In genomic region chrX:110125435-110125834, GRCh38 we compare ENCODE assay signal across 11 cellular contexts.
A peak's percentile ranks its signal among the peaks of the same experiment; 100 is the strongest.
DNase-seq lines count a peak whose midpoint lies in the region; ATAC-seq, FAIRE-seq and TF ChIP-seq lines count a peak whose summit lies in the region.
"Had no signal": no experiment of that assay in that cellular context is flagged by ENCODE, and none has a peak within 500 bp of the region (broad histone marks: within the 10 kb centered on the region; RNA-seq: fewer than 3 reads in every experiment).

No MANE protein-coding gene starts in this region.

- H3K4me3 ChIP-seq in NT2/D1 (ENCODE audit: insufficient read length, low read depth) (no peak overlapping the region), fibroblast of pulmonary artery (replicated peaks; ENCODE audit: low read depth, low read length) (no peak overlapping the region), gastrocnemius medialis (no peak overlapping the region)
- H3K4me3 ChIP-seq: Peyer's patch had no signal

- H3K27ac Mint-ChIP-seq in stimulated activated naive B cell treated with anti-CD40 and anti-IgM and Interleukin-4, amounts not matched to agents 10 μg/mL and 1 μg/mL and 100 μg/mL, for 72 hours: no peak overlapping the region

- no peak for FAIRE-seq in urothelium cell line (lab: Jason Lieb, UNC)

- no peaks in the 10 kb centered on the region for H3K27me3 ChIP-seq in NT2/D1 (ENCODE audit: insufficient read depth, insufficient read length)
- no peaks in the 10 kb centered on the region for H3K27me3 ChIP-seq in gastrocnemius medialis
- H3K27me3 ChIP-seq: Peyer's patch had no signal

- intact Hi-C loops in gastrocnemius medialis (cut with DNase I; ENCODE audit: low total_unique reads): loop anchor here (5.0 kb wide), 1 partner anchor 123 kb away; the partner anchor contains the start of gene TMEM164

- H3K9me3 ChIP-seq in NT2/D1 (ENCODE audit: insufficient read depth, low read length): no peaks in the 10 kb centered on the region
- H3K9me3 ChIP-seq in gastrocnemius medialis: no peaks in the 10 kb centered on the region
- H3K9me3 ChIP-seq: Peyer's patch had no signal

- TF ChIP-seq POLR2A in gastrocnemius medialis (IDR thresholded peaks at IDR 0.05): no peak

- H3K4me1 Mint-ChIP-seq in stimulated activated naive B cell treated with anti-CD40 and anti-IgM and Interleukin-4, amounts not matched to agents 10 μg/mL and 1 μg/mL and 100 μg/mL, for 72 hours: no peaks in the 10 kb centered on the region

- H3K4me1 ChIP-seq in NT2/D1 (ENCODE audit: insufficient read depth, insufficient read length) (no peaks in the 10 kb centered on the region), gastrocnemius medialis (peaks cover 3 to 27% of the 10 kb centered on the region in 2 donors)
- H3K4me1 ChIP-seq: Peyer's patch had no signal

- peak overlapping the region; percentile 50 to 69 (median 52) for H3K27ac ChIP-seq in gastrocnemius medialis
- H3K27ac ChIP-seq: C4-2B, Peyer's patch had no signal

- TF ChIP-seq CTCF in fibroblast of pulmonary artery (IDR thresholded peaks at IDR 0.05; ENCODE audit: low read length, missing control alignments) (peak; percentile 30), gastrocnemius medialis (IDR thresholded peaks at IDR 0.05 in 4 of 5, conservative IDR thresholded peaks at IDR 0.05 in 1 of 5) (peak in 1 of 5 experiments; percentile 17)

- H3K9ac ChIP-seq in NT2/D1 (ENCODE audit: insufficient read length, low read depth): no peak overlapping the region

- H3K9me3 Mint-ChIP-seq in stimulated activated naive B cell treated with anti-CD40 and anti-IgM and Interleukin-4, amounts not matched to agents 10 μg/mL and 1 μg/mL and 100 μg/mL, for 72 hours: no peaks in the 10 kb centered on the region

- H3K4me3 Mint-ChIP-seq in stimulated activated naive B cell treated with anti-CD40 and anti-IgM and Interleukin-4, amounts not matched to agents 10 μg/mL and 1 μg/mL and 100 μg/mL, for 72 hours: no peak overlapping the region

- H3K36me3 ChIP-seq in NT2/D1 (ENCODE audit: insufficient read depth, insufficient read length, low read length) (no peaks in the 10 kb centered on the region), gastrocnemius medialis (no peaks in the 10 kb centered on the region)
- H3K36me3 ChIP-seq: Peyer's patch had no signal

- H3K36me3 Mint-ChIP-seq in stimulated activated naive B cell treated with anti-CD40 and anti-IgM and Interleukin-4, amounts not matched to agents 10 μg/mL and 1 μg/mL and 100 μg/mL, for 72 hours: peaks cover 3 to 10% of the 10 kb centered on the region in 2 donors

- H3K27me3 Mint-ChIP-seq in stimulated activated naive B cell treated with anti-CD40 and anti-IgM and Interleukin-4, amounts not matched to agents 10 μg/mL and 1 μg/mL and 100 μg/mL, for 72 hours: no peaks in the 10 kb centered on the region

- ATAC-seq in gastrocnemius medialis (peak in 1 of 2 donors; percentile 51), HG03139 (IDR thresholded peaks at IDR 0.05; ENCODE audit: unreplicated experiment) (no peak)
- no peak for ATAC-seq in stimulated activated naive B cell treated with anti-CD40 and anti-IgM and Interleukin-4, amounts not matched to agents 10 μg/mL and 1 μg/mL and 100 μg/mL, for 72 hours (replicated peaks)

- in situ Hi-C loops in gastrocnemius medialis (cut with MboI; ENCODE audit: low sequenced_read_pairs in 4 of 4): loop anchor here in 1 of 4 donors (25.0 kb wide), 1 partner anchor 213 kb away; no protein-coding TSS in a partner anchor

- DNase-seq in NCI-H748 (lab: John Stamatoyannopoulos, UW; ENCODE audit: unreplicated experiment) (peak; percentile 13), NCI-H748 treated with DMSO at 0.1 percent for 48 hours (lab: John Stamatoyannopoulos, UW) (no peak), NT2/D1 (ENCODE audit: low read depth, low spot score) (peak; percentile 20), fibroblast of pulmonary artery (ENCODE audit: low read depth) (peak; percentile 28), gastrocnemius medialis (no peak), urothelium cell line (ENCODE audit: low spot score) (no peak)
- DNase-seq in stimulated activated naive B cell treated with anti-CD40 and anti-IgM and Interleukin-4, amounts not matched to agents 10 μg/mL and 1 μg/mL and 100 μg/mL, for 72 hours: no peak
- DNase-seq: hippocampal formation, Peyer's patch had no signal

Comparison
In these comparisons a context has a peak if more than half of its experiments do, and no peak if none do; other contexts are left out.
1. DNase-seq: peak in NCI-H748 (single experiment), NT2/D1 (single experiment) and fibroblast of pulmonary artery (single experiment); none in NCI-H748 treated with DMSO at 0.1 percent for 48 hours (single experiment), gastrocnemius medialis (0 of 2), stimulated activated naive B cell treated with anti-CD40 and anti-IgM and Interleukin-4, amounts not matched to agents 10 μg/mL and 1 μg/mL and 100 μg/mL, for 72 hours (single experiment) and urothelium cell line (single experiment).